Comparison of ENCODE assay signal across 9 cellular contexts in genomic region chr10:131743190-131744151, GRCh38.
DNase-seq lines count a peak whose midpoint lies in the region; ATAC-seq lines count a peak whose summit lies in the region.
"Had no signal": no experiment of that assay in that cellular context is flagged by ENCODE, and none has a peak within 500 bp of the region (broad histone marks: within the 10 kb centered on the region; RNA-seq: fewer than 3 reads in every experiment).

No MANE protein-coding gene starts in this region.

- intact Hi-C loops in sciatic nerve (cut with DNase I): no loop called here

- DNase-seq in UCSD-AML1 (lab: John Stamatoyannopoulos, UW; ENCODE audit: unreplicated experiment) (peak; percentile 64), sciatic nerve (ENCODE audit: low spot score) (peak; percentile 41), NCI-H146 treated with DMSO at 0.1 percent for 48 hours (lab: John Stamatoyannopoulos, UW; ENCODE audit: unreplicated experiment) (no peak), COR-L47 (lab: John Stamatoyannopoulos, UW) (no peak)
- DNase-seq in activated naive CD4-positive, alpha-beta T cell treated with Interleukin-2 at 50 U/mL for 16 hours: no peak
- DNase-seq: amniotic stem cell had no signal

- ATAC-seq in GM19043 (IDR thresholded peaks at IDR 0.05; ENCODE audit: low read depth, unreplicated experiment) (peak; percentile 64), HG02943 (IDR thresholded peaks at IDR 0.05; ENCODE audit: low read depth, unreplicated experiment) (peak; percentile 64), sciatic nerve (no peak)
- ATAC-seq: gastroesophageal sphincter had no signal

Comparison
In these comparisons a context has a peak if more than half of its experiments do, and no peak if none do; other contexts are left out.
1. DNase-seq: peak in UCSD-AML1 (single experiment) and sciatic nerve (single experiment); none in NCI-H146 treated with DMSO at 0.1 percent for 48 hours (single experiment), COR-L47 (single experiment) and activated naive CD4-positive, alpha-beta T cell treated with Interleukin-2 at 50 U/mL for 16 hours (single experiment).